Comparison of ENCODE assay signal across 21 cellular contexts in genomic region chr12:49079796-49080195, GRCh38. TPM values are rescaled to one million over a fixed set of nuclear protein-coding genes. Genes with fewer than 3 reads are reported as not detected.
A peak's percentile ranks its signal among the peaks of the same experiment; 100 is the strongest.
DNase-seq lines count a peak whose midpoint lies in the region; ATAC-seq, FAIRE-seq and TF ChIP-seq lines count a peak whose summit lies in the region.
"Had no signal": no experiment of that assay in that cellular context is flagged by ENCODE, and none has a peak within 500 bp of the region (broad histone marks: within the 10 kb centered on the region; RNA-seq: fewer than 3 reads in every experiment).

No MANE protein-coding gene starts in this region.

- peaks cover 4% of the 10 kb centered on the region for H3K27me3 Mint-ChIP-seq in CD8-positive, alpha-beta T cell (ENCODE audit: low read depth)

- H3K4me1 ChIP-seq in CD8-positive, alpha-beta T cell (ENCODE audit: insufficient read depth, low read length), result no peaks in the 10 kb centered on the region
- no peaks in the 10 kb centered on the region for H3K4me1 ChIP-seq in K562 (replicated peaks in 1 of 2; ENCODE audit: control insufficient read depth in 2 of 2, insufficient read depth in 2 of 2, low read length in 2 of 2)
- H3K4me1 ChIP-seq in foreskin keratinocyte, result no peaks in the 10 kb centered on the region
- H3K4me1 ChIP-seq: Caco-2 had no signal

- CTCF ChIA-PET in CD8-positive, alpha-beta T cell (lab: Charles Lee), result interaction anchor here (1.7 to 4.4 kb wide), 3 partner anchors 8 to 17 kb away, joined by 6 to 47 read pairs (median 9); no protein-coding TSS in a partner anchor
- CTCF ChIA-PET in K562 (lab: Yijun Ruan, JAX; ENCODE audit: low intra/inter-chr PET ratio), result no interaction called here

- H3K4me3 ChIP-seq in CD8-positive, alpha-beta T cell (ENCODE audit: low read depth, low read length), result no peak overlapping the region
- no peak overlapping the region for H3K4me3 ChIP-seq in K562
- H3K4me3 ChIP-seq: GM23248 had no signal

- no peak overlapping the region for H3K4me3 Mint-ChIP-seq in CD8-positive, alpha-beta T cell
- H3K4me3 Mint-ChIP-seq: CD4-positive, alpha-beta memory T cell had no signal

- no peaks in the 10 kb centered on the region for H3K36me3 ChIP-seq in CD8-positive, alpha-beta T cell (ENCODE audit: insufficient read depth, low read length)
- no peaks in the 10 kb centered on the region for H3K36me3 ChIP-seq in K562 (ENCODE audit: control insufficient read depth, insufficient read depth, low read length)

- no peak overlapping the region for H3K4me2 ChIP-seq in K562 (ENCODE audit: insufficient read depth, low read length)

- no peak for DNase-seq in CD8-positive, alpha-beta T cell
- peak; percentile 90 for DNase-seq in LHCN-M2 (ENCODE audit: low read depth)
- no peak for DNase-seq in K562 (ENCODE audit: extremely low read depth in 1 of 4, low spot score in 3 of 4)
- peak; percentile 20 for DNase-seq in posterior vena cava (ENCODE audit: low spot score)
- no peak for DNase-seq in kidney glomerular epithelial cell (lab: John Stamatoyannopoulos, UW)
- no peak for DNase-seq in foreskin keratinocyte
- no peak for DNase-seq in inferior parietal cortex (ENCODE audit: extremely low spot score)
- DNase-seq in NCI-H1048 (lab: John Stamatoyannopoulos, UW), result no peak
- DNase-seq: C1 segment of cervical spinal cord; Caco-2; CD4-positive, alpha-beta memory T cell; DMS153; DND-41; GM23248; H7; HCEC 1CT had no signal

- WGBS in K562 (ENCODE audit: insufficient coverage, low coverage, missing lambda C conversion rate), result 8% methylated on average over 1 of the region's 1 CpG

- H2AFZ ChIP-seq in K562 (ENCODE audit: low read depth, low read length), result no peak overlapping the region
- H2AFZ ChIP-seq: GM23248 had no signal

- intact Hi-C loops in CD8-positive, alpha-beta T cell (cut with DNase I, micrococcal nuclease), result no loop called here
- intact Hi-C loops in K562 (cut with micrococcal nuclease), result no loop called here
- intact Hi-C loops in posterior vena cava (cut with DNase I), result loop anchor here in 1 of 2 donors (10.0 kb wide), 1 partner anchor 155 kb away; no protein-coding TSS in a partner anchor

- FAIRE-seq in K562 (lab: Jason Lieb, UNC), result no peak
- FAIRE-seq: G401.6, GM12892, H1 had no signal

- POLR2A ChIA-PET in CD8-positive, alpha-beta T cell (lab: Charles Lee), result no interaction called here
- POLR2A ChIA-PET in K562 (lab: Yijun Ruan, JAX), result interaction anchor here (1.0 to 2.0 kb wide), 2 partner anchors 16 to 52 kb away, joined by 3 to 7 read pairs; partner anchors contain the start of gene TUBA1B

- BruUV-seq in K562 (replicated peaks; lab: Mats Ljungman, UMichigan), result no TSS peak

- H3K27me3 ChIP-seq in CD8-positive, alpha-beta T cell (ENCODE audit: insufficient read depth, low read length), result no peaks in the 10 kb centered on the region
- H3K27me3 ChIP-seq in K562 (ENCODE audit: control insufficient read depth in 2 of 2, insufficient read depth in 2 of 2, low read length in 2 of 2) (no peaks in the 10 kb centered on the region), foreskin keratinocyte (peaks cover 7% of the 10 kb centered on the region)

- no peak for ATAC-seq in CD8-positive, alpha-beta T cell
- peak; percentile 25; the same call in 1 of the 3 replicates for ATAC-seq in K562
- ATAC-seq in foreskin keratinocyte, result no peak

- no peaks in the 10 kb centered on the region for H3K4me1 Mint-ChIP-seq in CD8-positive, alpha-beta T cell (ENCODE audit: low read depth)
- H3K4me1 Mint-ChIP-seq: CD4-positive, alpha-beta memory T cell had no signal

- TF ChIP-seq POLR2A in K562 (conservative IDR thresholded peaks at IDR 0.05), result no peak

- H3K9ac ChIP-seq in K562 (ENCODE audit: insufficient read depth in 1 of 2, low read depth in 2 of 2, low read length in 2 of 2), result 0 out of 4 replicates have a peak overlapping the region, but pooled peaks of 1 of the 2 experiments have one; percentile 1
- H3K9ac ChIP-seq: GM23248 had no signal

- TF ChIP-seq EP300 in K562 (IDR thresholded peaks at IDR 0.05; ENCODE audit: low read length), result no peak

- no peaks in the 10 kb centered on the region for H3K9me1 ChIP-seq in K562 (ENCODE audit: control insufficient read depth, insufficient read depth, low read length)

- H3K36me3 Mint-ChIP-seq in CD8-positive, alpha-beta T cell, result no peaks in the 10 kb centered on the region
- H3K36me3 Mint-ChIP-seq: CD4-positive, alpha-beta memory T cell had no signal

- H3K9me3 ChIP-seq in CD8-positive, alpha-beta T cell (ENCODE audit: low read length), result no peaks in the 10 kb centered on the region
- H3K9me3 ChIP-seq in K562 (replicated peaks; ENCODE audit: control insufficient read depth, insufficient read depth, low read depth, low read length), result no peaks in the 10 kb centered on the region
- H3K9me3 ChIP-seq: Caco-2 had no signal

- no peaks in the 10 kb centered on the region for H4K20me1 ChIP-seq in K562 (replicated peaks; ENCODE audit: control insufficient read depth, insufficient read depth, low read length)

- in situ Hi-C loops in K562 (cut with MboI), result no loop called here

- H3K79me2 ChIP-seq in K562 (ENCODE audit: control insufficient read depth, insufficient read depth, low read length), result no peaks in the 10 kb centered on the region

- H3K27ac ChIP-seq in CD8-positive, alpha-beta T cell (ENCODE audit: low read depth, low read length), result no peak overlapping the region
- H3K27ac ChIP-seq in K562 (ENCODE audit: extremely low read depth, low read depth, low read length) (no peak overlapping the region), foreskin keratinocyte (no peak overlapping the region)
- H3K27ac ChIP-seq: GM23248 had no signal

- TF ChIP-seq CTCF in CD8-positive, alpha-beta T cell (IDR thresholded peaks at IDR 0.05), result no peak
- no peak for TF ChIP-seq CTCF in K562 (IDR thresholded peaks at IDR 0.05 in 2 of 3, conservative IDR thresholded peaks at IDR 0.05 in 1 of 3; ENCODE audit: insufficient read depth in 2 of 3, low read depth in 1 of 3, low read length in 3 of 3)
- TF ChIP-seq CTCF in foreskin keratinocyte (conservative IDR thresholded peaks at IDR 0.05), result no peak

- TF ChIP-seq RAD21 in K562 (CRISPR knock-in tag; conservative IDR thresholded peaks at IDR 0.05 in 1 of 2, IDR thresholded peaks at IDR 0.05 in 1 of 2), result no peak

- no peaks in the 10 kb centered on the region for H3K9me3 Mint-ChIP-seq in CD8-positive, alpha-beta T cell
- H3K9me3 Mint-ChIP-seq: CD4-positive, alpha-beta memory T cell had no signal

- H3K27ac Mint-ChIP-seq in CD8-positive, alpha-beta T cell, result peak overlapping the region; percentile 37

RNA-seq across cellular contexts. Expression of gene RHEBL1, which starts 10.0 kb away (rescaled TPM):
- total RNA-seq in CD8-positive, alpha-beta T cell, result 1 to 10 TPM; 4.7 to 5.6 TPM
- total RNA-seq in LHCN-M2 (2014; rRNA removed) (0.90 and 2.9 TPM in 2 replicates), K562 (2014; rRNA removed) (6.8 and 7.2 TPM in 2 replicates), K562 (2014; rRNA removed; fragmentation: Illumina TruSeq; extraction: Trizol) (8.2 and 8.5 TPM in 2 replicates), K562 (2015; rRNA removed; fragmentation: Illumina TruSeq; extraction: Trizol) (4.0 and 4.3 TPM in 2 replicates), K562 (2021) (7.7 and 8.8 TPM in 2 replicates), posterior vena cava (under 1 TPM in 1 of 2 donors, not detected in 1; 0.38 TPM), foreskin keratinocyte (4.8 and 5.9 TPM in 2 replicates)
- 1.2 TPM for polyA plus RNA-seq in LHCN-M2 (2012)
- 4.6 and 10.2 TPM in 2 replicates for total RNA-seq in K562 (2011; cell fraction: chromatin; rRNA removed; ENCODE audit: low replicate concordance)
- 9.2 and 10.9 TPM in 2 replicates for total RNA-seq in K562 (2011; cell fraction: nucleolus; rRNA removed)
- 6.1 and 7.3 TPM in 2 replicates for total RNA-seq in K562 (2011; cell fraction: nucleoplasm; rRNA removed)
- polyA plus RNA-seq in K562 (2011; rRNA removed) (8.1 and 10.4 TPM in 2 replicates), K562 (2014; fragmentation: Illumina TruSeq; extraction: Trizol) (7.0 and 9.7 TPM in 2 replicates), K562 (2014; fragmentation: Nextera tagmentation; extraction: Ambion mirVana) (10 to 100 TPM; 27.4 to 36.1 TPM), K562 (2014; rRNA removed) (10.0 and 14.4 TPM in 2 replicates), foreskin keratinocyte (6.3 and 7.9 TPM in 2 replicates)
- 9.1 and 11.5 TPM in 2 replicates for polyA plus RNA-seq in K562 (2011; cell fraction: cytosol; rRNA removed)
- polyA plus RNA-seq in K562 (2011; cell fraction: nucleus; rRNA removed), result 13.8 and 23.9 TPM in 2 replicates
- polyA plus RNA-seq in K562 (2012), result 5.5 and 12.1 TPM in 2 replicates
- 5.4 and 5.5 TPM in 2 replicates for polyA minus RNA-seq in K562 (2011; rRNA and poly(A)+ RNA removed)
- polyA minus RNA-seq in K562 (2011; cell fraction: cytosol; rRNA and poly(A)+ RNA removed), result 3.2 and 3.9 TPM in 2 replicates
- 2.3 and 4.0 TPM in 2 replicates for polyA minus RNA-seq in K562 (2011; cell fraction: nucleus; rRNA and poly(A)+ RNA removed)

RNA-seq across cellular contexts. Expression of gene DHH, which starts 14.8 kb away (rescaled TPM):
- under 1 TPM; 0.71 to 0.78 TPM for total RNA-seq in CD8-positive, alpha-beta T cell
- total RNA-seq in LHCN-M2 (2014; rRNA removed) (0.06 TPM in 1 of 2 replicates, not detected in the other), K562 (2014; rRNA removed) (1.7 and 2.6 TPM in 2 replicates), K562 (2014; rRNA removed; fragmentation: Illumina TruSeq; extraction: Trizol) (0.40 and 0.45 TPM in 2 replicates), K562 (2015; rRNA removed; fragmentation: Illumina TruSeq; extraction: Trizol) (1.1 and 1.2 TPM in 2 replicates), K562 (2021) (2.2 and 2.3 TPM in 2 replicates), posterior vena cava (1 to 10 TPM in 1 of 2 donors, under 1 TPM in 1; 0.93 to 2.7 TPM), foreskin keratinocyte (not detected in 2 replicates)
- polyA plus RNA-seq in LHCN-M2 (2012), result 0.02 TPM
- total RNA-seq in K562 (2011; cell fraction: chromatin; rRNA removed; ENCODE audit: low replicate concordance), result 2.7 and 5.1 TPM in 2 replicates
- 2.7 and 3.2 TPM in 2 replicates for total RNA-seq in K562 (2011; cell fraction: nucleolus; rRNA removed)
- 2.7 and 3.6 TPM in 2 replicates for total RNA-seq in K562 (2011; cell fraction: nucleoplasm; rRNA removed)
- polyA plus RNA-seq in K562 (2011; rRNA removed) (0.29 and 2.4 TPM in 2 replicates), K562 (2014; fragmentation: Illumina TruSeq; extraction: Trizol) (0.54 and 0.60 TPM in 2 replicates), K562 (2014; fragmentation: Nextera tagmentation; extraction: Ambion mirVana) (under 1 TPM; 0.07 to 0.11 TPM), K562 (2014; rRNA removed) (1.8 and 2.4 TPM in 2 replicates), foreskin keratinocyte (not detected in 2 replicates)
- polyA plus RNA-seq in K562 (2011; cell fraction: cytosol; rRNA removed), result 1.1 and 2.6 TPM in 2 replicates
- polyA plus RNA-seq in K562 (2011; cell fraction: nucleus; rRNA removed), result 1.0 and 4.5 TPM in 2 replicates
- 1.8 and 1.9 TPM in 2 replicates for polyA plus RNA-seq in K562 (2012)
- polyA minus RNA-seq in K562 (2011; rRNA and poly(A)+ RNA removed), result 0.53 and 1.9 TPM in 2 replicates
- 0.86 and 4.6 TPM in 2 replicates for polyA minus RNA-seq in K562 (2011; cell fraction: cytosol; rRNA and poly(A)+ RNA removed)
- 1.1 and 6.0 TPM in 2 replicates for polyA minus RNA-seq in K562 (2011; cell fraction: nucleus; rRNA and poly(A)+ RNA removed)
- total RNA-seq: A172, GM23248, H7 had no signal
- polyA plus RNA-seq: BJ; CD4-positive, alpha-beta memory T cell; GM23248 had no signal

RNA-seq across cellular contexts. Expression of gene KMT2D, which starts 19.2 kb away (rescaled TPM):
- 100 to 1,000 TPM; 112 to 127 TPM for total RNA-seq in CD8-positive, alpha-beta T cell
- total RNA-seq in LHCN-M2 (2014; rRNA removed), result 22.6 and 26.9 TPM in 2 replicates
- polyA plus RNA-seq in LHCN-M2 (2012), result 20.3 TPM
- 218 and 331 TPM in 2 replicates for total RNA-seq in K562 (2011; cell fraction: chromatin; rRNA removed; ENCODE audit: low replicate concordance)
- total RNA-seq in K562 (2011; cell fraction: nucleolus; rRNA removed), result 143 and 150 TPM in 2 replicates
- total RNA-seq in K562 (2011; cell fraction: nucleoplasm; rRNA removed), result 136 and 138 TPM in 2 replicates
- 17.5 and 23.5 TPM in 2 replicates for total RNA-seq in K562 (2014; rRNA removed)
- 10.5 and 10.6 TPM in 2 replicates for total RNA-seq in K562 (2014; rRNA removed; fragmentation: Illumina TruSeq; extraction: Trizol)
- 13.7 and 20.1 TPM in 2 replicates for total RNA-seq in K562 (2015; rRNA removed; fragmentation: Illumina TruSeq; extraction: Trizol)
- 89.5 and 93.7 TPM in 2 replicates for total RNA-seq in K562 (2021)
- 9.9 and 15.2 TPM in 2 replicates for polyA plus RNA-seq in K562 (2011; rRNA removed)
- polyA plus RNA-seq in K562 (2011; cell fraction: cytosol; rRNA removed), result 9.3 and 9.7 TPM in 2 replicates
- 68.2 and 72.0 TPM in 2 replicates for polyA plus RNA-seq in K562 (2011; cell fraction: nucleus; rRNA removed)
- polyA plus RNA-seq in K562 (2012), result 37.5 and 39.4 TPM in 2 replicates
- 53.8 and 73.7 TPM in 2 replicates for polyA plus RNA-seq in K562 (2014; fragmentation: Illumina TruSeq; extraction: Trizol)
- polyA plus RNA-seq in K562 (2014; fragmentation: Nextera tagmentation; extraction: Ambion mirVana), result 1 to 10 TPM in 1 of 2 experiments, under 1 TPM in 1; 0.22 to 1.4 TPM
- polyA plus RNA-seq in K562 (2014; rRNA removed), result 33.3 and 42.1 TPM in 2 replicates
- polyA minus RNA-seq in K562 (2011; rRNA and poly(A)+ RNA removed), result 18.1 and 20.1 TPM in 2 replicates
- 58.5 and 91.1 TPM in 2 replicates for polyA minus RNA-seq in K562 (2011; cell fraction: cytosol; rRNA and poly(A)+ RNA removed)
- 19.0 and 36.2 TPM in 2 replicates for polyA minus RNA-seq in K562 (2011; cell fraction: nucleus; rRNA and poly(A)+ RNA removed)
- 10 to 100 TPM; 59.5 to 63.3 TPM for total RNA-seq in posterior vena cava
- 28.0 and 30.8 TPM in 2 replicates for total RNA-seq in foreskin keratinocyte
- polyA plus RNA-seq in foreskin keratinocyte, result 3.3 and 4.8 TPM in 2 replicates

RNA-seq across cellular contexts. Expression of gene LMBR1L, which starts 30.9 kb away (rescaled TPM):
- 100 to 1,000 TPM; 464 to 497 TPM for total RNA-seq in CD8-positive, alpha-beta T cell
- total RNA-seq in LHCN-M2 (2014; rRNA removed) (20.5 and 25.0 TPM in 2 replicates), K562 (2014; rRNA removed) (31.6 and 32.1 TPM in 2 replicates), K562 (2014; rRNA removed; fragmentation: Illumina TruSeq; extraction: Trizol) (25.7 and 26.3 TPM in 2 replicates), K562 (2015; rRNA removed; fragmentation: Illumina TruSeq; extraction: Trizol) (26.9 and 27.8 TPM in 2 replicates), K562 (2021) (49.5 and 52.8 TPM in 2 replicates), posterior vena cava (10 to 100 TPM; 37.7 to 40.8 TPM), foreskin keratinocyte (19.5 and 25.1 TPM in 2 replicates)
- 20.1 TPM for polyA plus RNA-seq in LHCN-M2 (2012)
- total RNA-seq in K562 (2011; cell fraction: chromatin; rRNA removed; ENCODE audit: low replicate concordance), result 216 and 486 TPM in 2 replicates
- 269 and 303 TPM in 2 replicates for total RNA-seq in K562 (2011; cell fraction: nucleolus; rRNA removed)
- 288 and 295 TPM in 2 replicates for total RNA-seq in K562 (2011; cell fraction: nucleoplasm; rRNA removed)
- polyA plus RNA-seq in K562 (2011; rRNA removed) (57.0 and 99.6 TPM in 2 replicates), K562 (2014; fragmentation: Illumina TruSeq; extraction: Trizol) (45.4 and 54.3 TPM in 2 replicates), K562 (2014; fragmentation: Nextera tagmentation; extraction: Ambion mirVana) (1 to 10 TPM; 2.5 to 5.3 TPM), K562 (2014; rRNA removed) (31.1 and 40.4 TPM in 2 replicates), foreskin keratinocyte (19.4 and 22.4 TPM in 2 replicates)
- 46.3 and 55.0 TPM in 2 replicates for polyA plus RNA-seq in K562 (2011; cell fraction: cytosol; rRNA removed)
- 401 and 500 TPM in 2 replicates for polyA plus RNA-seq in K562 (2011; cell fraction: nucleus; rRNA removed)
- 40.7 and 72.9 TPM in 2 replicates for polyA plus RNA-seq in K562 (2012)
- 53.8 and 60.1 TPM in 2 replicates for polyA minus RNA-seq in K562 (2011; rRNA and poly(A)+ RNA removed)
- polyA minus RNA-seq in K562 (2011; cell fraction: cytosol; rRNA and poly(A)+ RNA removed), result 26.1 and 27.5 TPM in 2 replicates
- 89.8 and 168 TPM in 2 replicates for polyA minus RNA-seq in K562 (2011; cell fraction: nucleus; rRNA and poly(A)+ RNA removed)

RNA-seq across cellular contexts. Expression of gene TUBA1B, which starts 51.4 kb away (rescaled TPM):
- 100 to 1,000 TPM; 103 to 105 TPM for total RNA-seq in CD8-positive, alpha-beta T cell
- total RNA-seq in LHCN-M2 (2014; rRNA removed), result 3,747 and 3,781 TPM in 2 replicates
- polyA plus RNA-seq in LHCN-M2 (2012), result 3,145 TPM
- total RNA-seq in K562 (2011; cell fraction: chromatin; rRNA removed; ENCODE audit: low replicate concordance), result 273 and 624 TPM in 2 replicates
- total RNA-seq in K562 (2011; cell fraction: nucleolus; rRNA removed), result 655 and 684 TPM in 2 replicates
- 570 and 687 TPM in 2 replicates for total RNA-seq in K562 (2011; cell fraction: nucleoplasm; rRNA removed)
- total RNA-seq in K562 (2014; rRNA removed), result 2,537 and 3,283 TPM in 2 replicates
- 1,855 and 2,189 TPM in 2 replicates for total RNA-seq in K562 (2014; rRNA removed; fragmentation: Illumina TruSeq; extraction: Trizol)
- 2,518 and 2,541 TPM in 2 replicates for total RNA-seq in K562 (2015; rRNA removed; fragmentation: Illumina TruSeq; extraction: Trizol)
- 2,355 and 2,486 TPM in 2 replicates for total RNA-seq in K562 (2021)
- 4,368 and 5,240 TPM in 2 replicates for polyA plus RNA-seq in K562 (2011; rRNA removed)
- polyA plus RNA-seq in K562 (2011; cell fraction: cytosol; rRNA removed), result 7,988 and 8,273 TPM in 2 replicates
- polyA plus RNA-seq in K562 (2011; cell fraction: nucleus; rRNA removed), result 1,151 and 1,577 TPM in 2 replicates
- 2,363 and 2,763 TPM in 2 replicates for polyA plus RNA-seq in K562 (2012)
- polyA plus RNA-seq in K562 (2014; fragmentation: Illumina TruSeq; extraction: Trizol), result 4,050 and 4,598 TPM in 2 replicates
- polyA plus RNA-seq in K562 (2014; fragmentation: Nextera tagmentation; extraction: Ambion mirVana), result 1,000 to 10,000 TPM; 2,987 to 4,624 TPM
- polyA plus RNA-seq in K562 (2014; rRNA removed), result 2,628 and 3,157 TPM in 2 replicates
- polyA minus RNA-seq in K562 (2011; rRNA and poly(A)+ RNA removed), result 3,490 and 4,253 TPM in 2 replicates
- 1,607 and 1,713 TPM in 2 replicates for polyA minus RNA-seq in K562 (2011; cell fraction: cytosol; rRNA and poly(A)+ RNA removed)
- polyA minus RNA-seq in K562 (2011; cell fraction: nucleus; rRNA and poly(A)+ RNA removed), result 401 and 714 TPM in 2 replicates
- total RNA-seq in posterior vena cava, result 100 to 1,000 TPM; 763 to 783 TPM
- 2,512 and 3,077 TPM in 2 replicates for total RNA-seq in foreskin keratinocyte
- polyA plus RNA-seq in foreskin keratinocyte, result 2,659 and 3,346 TPM in 2 replicates

Comparison
In these comparisons a context has a peak if more than half of its experiments do, and no peak if none do; other contexts are left out.
1. DNase-seq: peak in LHCN-M2 (single experiment) and posterior vena cava (single experiment); none in CD8-positive, alpha-beta T cell (0 of 7), K562 (0 of 4), kidney glomerular epithelial cell (single experiment), foreskin keratinocyte (0 of 2), inferior parietal cortex (single experiment) and NCI-H1048 (single experiment).